ENCODE assay signal across 8 cellular contexts in the genomic region with DNA sequence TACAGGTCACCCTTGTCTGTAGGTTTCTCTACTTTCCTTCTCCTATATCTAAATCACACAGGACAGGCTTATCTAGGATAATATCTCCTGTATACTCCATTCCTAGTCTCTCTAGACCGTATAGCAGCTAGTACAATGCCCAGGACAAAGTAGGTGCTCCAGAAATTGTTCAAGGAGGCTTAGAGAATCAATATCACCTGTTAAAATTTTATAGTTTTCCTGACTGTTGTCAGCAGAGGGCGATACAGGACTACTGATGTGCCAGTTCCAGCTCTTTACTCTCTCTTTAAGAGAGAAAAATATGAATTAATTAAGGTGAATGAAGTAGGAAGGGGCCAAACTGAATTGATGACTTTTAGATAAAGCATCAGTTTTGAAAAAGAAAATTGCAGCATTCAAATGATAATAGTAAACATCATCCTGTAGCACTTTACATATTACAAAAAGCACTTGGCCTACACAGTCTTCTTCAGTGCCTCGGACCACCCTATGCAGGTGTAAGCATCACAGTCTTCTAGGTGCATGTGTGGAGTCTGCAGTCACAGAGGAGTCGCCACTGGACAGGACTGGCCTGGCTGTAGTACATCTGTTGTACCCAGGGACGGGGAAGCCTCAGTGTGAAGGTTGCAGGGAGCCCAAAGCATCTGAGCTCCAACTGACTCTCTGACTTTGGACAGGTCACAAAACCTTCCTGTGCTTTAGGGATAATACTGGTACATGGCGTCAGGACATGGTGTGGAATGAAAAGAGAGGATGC.
DNase-seq lines count a peak whose midpoint lies in the region; ATAC-seq and TF ChIP-seq lines count a peak whose summit lies in the region.

No MANE protein-coding gene starts in this region.

- intact Hi-C loops in heart left ventricle (cut with DNase I) = loop anchor here in 9 of 10 donors (1.0 to 10.0 kb wide), 14 partner anchors 179 to 913 kb away; partner anchors contain the start of genes FUT8 (in 3 of the 9) and FNTB (in 1 of the 9)

- H3K36me3 ChIP-seq in heart left ventricle (no peaks in the 10 kb centered on the region), smooth muscle cell (ENCODE audit: low read depth) (no peaks in the 10 kb centered on the region)

- H3K9me3 ChIP-seq in heart left ventricle (no peaks in the 10 kb centered on the region), smooth muscle cell (replicated peaks; ENCODE audit: low read depth) (no peaks in the 10 kb centered on the region)

- TF ChIP-seq POLR2A in heart left ventricle (IDR thresholded peaks at IDR 0.05) = no peak

- 40 to 49% (median 44%) methylated on average over 6 of the region's 6 CpGs for WGBS in heart left ventricle, 4 donors
- WGBS in smooth muscle cell (ENCODE audit: low lambda C conversion rate) = 44% methylated on average over 6 of the region's 6 CpGs

- H3K4me3 ChIP-seq in heart left ventricle = no peak overlapping the region
- H3K4me3 ChIP-seq in smooth muscle cell = no peak overlapping the region

- H3K27ac ChIP-seq in C4-2B = no peak overlapping the region
- no peak overlapping the region for H3K27ac ChIP-seq in heart left ventricle
- no peak overlapping the region for H3K27ac ChIP-seq in smooth muscle cell (ENCODE audit: low read depth)

- H4K20me1 ChIP-seq in smooth muscle cell (ENCODE audit: low read depth) = no peaks in the 10 kb centered on the region

- no peaks in the 10 kb centered on the region for H3K79me2 ChIP-seq in smooth muscle cell (ENCODE audit: low read depth)

- no peaks in the 10 kb centered on the region for H3F3A ChIP-seq in smooth muscle cell (ENCODE audit: low read depth)

- peaks cover 0 to 2% (median 0%) of the 10 kb centered on the region in 12 donors for H3K4me1 ChIP-seq in heart left ventricle
- no peaks in the 10 kb centered on the region for H3K4me1 ChIP-seq in smooth muscle cell (ENCODE audit: low read depth)

- ATAC-seq in heart left ventricle (peak in 3 of 4 donors; percentile 47 to 59 (median 48)), HG02678 (IDR thresholded peaks at IDR 0.05; ENCODE audit: unreplicated experiment) (no peak)

- TF ChIP-seq CTCF in C4-2B (conservative IDR thresholded peaks at IDR 0.05) (peak; percentile 81), GM20000 (IDR thresholded peaks at IDR 0.05; ENCODE audit: extremely low read depth, missing control alignments) (peak; percentile 28), heart left ventricle (IDR thresholded peaks at IDR 0.05) (peak; percentile 45 to 81 (median 64)), smooth muscle cell (IDR thresholded peaks at IDR 0.05; ENCODE audit: borderline replicate concordance, insufficient read depth, poor library complexity, severe bottlenecking) (peak; percentile 81)

- H2AFZ ChIP-seq in smooth muscle cell (ENCODE audit: low read depth) = no peak overlapping the region

- DNase-seq in GM20000 (ENCODE audit: low spot score) (peak; percentile 55), NCI-H460 (ENCODE audit: extremely low read depth, low read depth) (peak; percentile 56), heart left ventricle (no peak), smooth muscle cell (lab: John Stamatoyannopoulos, UW; ENCODE audit: unreplicated experiment) (no peak), HK-2 (ENCODE audit: unreplicated experiment) (no peak)
- peak; percentile 21 for DNase-seq in activated naive CD4-positive, alpha-beta T cell treated with Interleukin-2 at 50 U/mL for 16 hours

- H3K27me3 ChIP-seq in heart left ventricle (no peaks in the 10 kb centered on the region), smooth muscle cell (ENCODE audit: low read depth) (no peaks in the 10 kb centered on the region)

- H3K4me2 ChIP-seq in smooth muscle cell = no peak overlapping the region

- H3K9ac ChIP-seq in smooth muscle cell (ENCODE audit: low read depth) = no peak overlapping the region

Comparison
In these comparisons a context has a peak if more than half of its experiments do, and no peak if none do; other contexts are left out.
1. CTCF ChIP-seq: peak in every context shown above with its lines; median percentile 81 in C4-2B; 81 in smooth muscle cell; 64 in heart left ventricle; 28 in GM20000.
2. DNase-seq: peak in GM20000 (single experiment), NCI-H460 (single experiment) and activated naive CD4-positive, alpha-beta T cell treated with Interleukin-2 at 50 U/mL for 16 hours (single experiment); none in heart left ventricle (0 of 5), smooth muscle cell (single experiment) and HK-2 (single experiment).